9 cellular contexts compared by ENCODE assay signal in the genomic region with DNA sequence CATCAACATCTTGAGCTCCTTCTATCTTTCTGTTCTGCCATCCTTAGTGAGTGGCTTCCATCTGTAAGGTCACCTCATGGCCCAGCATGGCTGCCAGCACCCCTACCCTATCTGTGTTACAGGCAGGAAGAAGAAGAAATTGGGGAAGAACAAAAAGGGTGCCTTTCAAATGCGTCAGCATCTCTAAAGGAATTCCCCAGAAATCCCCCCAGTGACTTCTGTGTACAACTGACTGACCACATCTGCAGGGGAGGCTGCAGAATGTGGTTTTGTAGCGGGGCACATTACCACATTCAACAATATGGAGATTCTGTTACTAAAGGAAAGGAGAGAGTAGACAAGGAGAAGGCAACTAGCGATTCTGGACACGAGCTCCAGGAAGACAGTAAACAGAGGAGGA. TPM values are rescaled to one million over a fixed set of nuclear protein-coding genes. Genes with fewer than 3 reads are reported as not detected.
A peak's percentile ranks its signal among the peaks of the same experiment; 100 is the strongest.
DNase-seq lines count a peak whose midpoint lies in the region; ATAC-seq lines count a peak whose summit lies in the region.
"Had no signal": no experiment of that assay in that cellular context is flagged by ENCODE, and none has a peak within 500 bp of the region (broad histone marks: within the 10 kb centered on the region; RNA-seq: fewer than 3 reads in every experiment).

No MANE protein-coding gene starts in this region.

- H3K9me3 Mint-ChIP-seq in effector memory CD8-positive, alpha-beta T cell = no peaks in the 10 kb centered on the region

- no peak overlapping the region for H3K4me3 Mint-ChIP-seq in effector memory CD8-positive, alpha-beta T cell

- H3K4me1 Mint-ChIP-seq in effector memory CD8-positive, alpha-beta T cell (ENCODE audit: low read depth in 2 of 2) = peaks cover 14 to 15% of the 10 kb centered on the region in 2 donors

- peak; percentile 43 for ATAC-seq in GM19463 (IDR thresholded peaks at IDR 0.05; ENCODE audit: unreplicated experiment)
- peak; percentile 51 for ATAC-seq in effector memory CD8-positive, alpha-beta T cell (replicated peaks)
- ATAC-seq: foreskin keratinocyte had no signal

- H3K27me3 Mint-ChIP-seq in effector memory CD8-positive, alpha-beta T cell = no peaks in the 10 kb centered on the region

- no peak overlapping the region for H3K27ac Mint-ChIP-seq in effector memory CD8-positive, alpha-beta T cell

- no peaks in the 10 kb centered on the region for H3K36me3 Mint-ChIP-seq in effector memory CD8-positive, alpha-beta T cell (ENCODE audit: insufficient read depth)

- peak; percentile 69 for DNase-seq in EL
- DNase-seq in LHCN-M2 (ENCODE audit: low read depth) = peak; percentile 63
- DNase-seq in effector memory CD8-positive, alpha-beta T cell = no peak
- no peak for DNase-seq in NCI-H510A treated with DMSO at 0.1 percent for 48 hours (lab: John Stamatoyannopoulos, UW)
- DNase-seq in NCI-H345 treated with DMSO at 0.1 percent for 48 hours (lab: John Stamatoyannopoulos, UW; ENCODE audit: unreplicated experiment) = no peak
- DNase-seq in epidermal melanocyte (ENCODE audit: insufficient read length, low spot score) = no peak
- no peak for DNase-seq in DMS53 treated with DMSO at 0.1 percent for 48 hours (lab: John Stamatoyannopoulos, UW; ENCODE audit: unreplicated experiment)
- DNase-seq: foreskin keratinocyte had no signal

RNA-seq across cellular contexts. Expression of gene ALG2, which starts 40.1 kb away (rescaled TPM):
- total RNA-seq in LHCN-M2 (2014; rRNA removed) = 35.4 and 36.7 TPM in 2 replicates
- polyA plus RNA-seq in LHCN-M2 (2012) = 17.8 TPM

RNA-seq across cellular contexts. Expression of gene SEC61B, which starts 40.5 kb away (rescaled TPM):
- 98.8 and 109 TPM in 2 replicates for total RNA-seq in LHCN-M2 (2014; rRNA removed)
- polyA plus RNA-seq in LHCN-M2 (2012) = 401 TPM

Comparison
In these comparisons a context has a peak if more than half of its experiments do, and no peak if none do; other contexts are left out.
1. DNase-seq: peak in EL (single experiment) and LHCN-M2 (single experiment); none in effector memory CD8-positive, alpha-beta T cell (0 of 3), NCI-H510A treated with DMSO at 0.1 percent for 48 hours (single experiment), NCI-H345 treated with DMSO at 0.1 percent for 48 hours (single experiment), epidermal melanocyte (single experiment) and DMS53 treated with DMSO at 0.1 percent for 48 hours (single experiment).